In genomic region chr1:28579374-28579773, GRCh38 we compare ENCODE assay signal across 9 cellular contexts. TPM values are rescaled to one million over a fixed set of nuclear protein-coding genes. Genes with fewer than 3 reads are reported as not detected.
DNase-seq lines count a peak whose midpoint lies in the region; ATAC-seq and TF ChIP-seq lines count a peak whose summit lies in the region.
"Had no signal": no experiment of that assay in that cellular context is flagged by ENCODE, and none has a peak within 500 bp of the region (broad histone marks: within the 10 kb centered on the region; RNA-seq: fewer than 3 reads in every experiment).

No MANE protein-coding gene starts in this region.

- DNase-seq in CD8-positive, alpha-beta memory T cell = no peak
- no peak for DNase-seq in MG63
- DNase-seq in central memory CD8-positive, alpha-beta T cell (ENCODE audit: low spot score in 2 of 2) = no peak
- no peak for DNase-seq in natural killer cell
- DNase-seq in C1 segment of cervical spinal cord (lab: John Stamatoyannopoulos, UW) = no peak
- no peak for DNase-seq in cortex of kidney (lab: John Stamatoyannopoulos, UW)
- DNase-seq in GM13976 (ENCODE audit: low spot score) = no peak
- DNase-seq: NCI-H2029 treated with DMSO at 0.1 percent for 48 hours had no signal

- peak overlapping the region; percentile 19 for H3K27ac ChIP-seq in CD8-positive, alpha-beta memory T cell (ENCODE audit: low read depth, low read length)

- intact Hi-C loops in natural killer cell (cut with micrococcal nuclease) = no loop called here

- peak overlapping the region; percentile 39 to 97 (median 88) for H3K27ac Mint-ChIP-seq in CD8-positive, alpha-beta memory T cell
- H3K27ac Mint-ChIP-seq in central memory CD8-positive, alpha-beta T cell (ENCODE audit: low read depth) = peak overlapping the region; percentile 89
- peak overlapping the region; percentile 83 to 89 for H3K27ac Mint-ChIP-seq in natural killer cell

- H3K4me3 ChIP-seq in CD8-positive, alpha-beta memory T cell (ENCODE audit: low read length) = peak overlapping the region; percentile 21
- H3K4me3 ChIP-seq in MG63 = peak overlapping the region; percentile 95

- peaks cover 36 to 55% (median 52%) of the 10 kb centered on the region in 3 donors for H3K4me1 Mint-ChIP-seq in CD8-positive, alpha-beta memory T cell
- H3K4me1 Mint-ChIP-seq in central memory CD8-positive, alpha-beta T cell = peaks cover 42% of the 10 kb centered on the region
- peaks cover 38 to 41% of the 10 kb centered on the region in 2 donors for H3K4me1 Mint-ChIP-seq in natural killer cell

- H3K36me3 Mint-ChIP-seq in CD8-positive, alpha-beta memory T cell = peaks cover 9 to 66% (median 9%) of the 10 kb centered on the region in 3 donors
- peaks cover 69% of the 10 kb centered on the region for H3K36me3 Mint-ChIP-seq in central memory CD8-positive, alpha-beta T cell (ENCODE audit: insufficient read depth)
- peaks cover 16% of the 10 kb centered on the region for H3K36me3 Mint-ChIP-seq in natural killer cell

- no peaks in the 10 kb centered on the region for H3K9me3 Mint-ChIP-seq in CD8-positive, alpha-beta memory T cell
- no peaks in the 10 kb centered on the region for H3K9me3 Mint-ChIP-seq in central memory CD8-positive, alpha-beta T cell
- H3K9me3 Mint-ChIP-seq in natural killer cell = no peaks in the 10 kb centered on the region

- POLR2A ChIA-PET in CD8-positive, alpha-beta memory T cell (lab: Charles Lee) = interaction anchor here (0.5 to 3.9 kb wide), 7 partner anchors 13 to 343 kb away, joined by 3 to 59 read pairs (median 4); partner anchors contain the start of genes ATP5IF1, TAF12 and TRNAU1AP

- H3K4me3 Mint-ChIP-seq in CD8-positive, alpha-beta memory T cell = peak overlapping the region; percentile 93 to 99 (median 98)
- H3K4me3 Mint-ChIP-seq in central memory CD8-positive, alpha-beta T cell = peak overlapping the region; percentile 94
- H3K4me3 Mint-ChIP-seq in natural killer cell = peak overlapping the region; percentile 92

- TF ChIP-seq CTCF in natural killer cell (IDR thresholded peaks at IDR 0.05) (no peak), GM13976 (IDR thresholded peaks at IDR 0.05; ENCODE audit: borderline replicate concordance, control extremely low read depth, extremely low read depth, insufficient read depth, missing control alignments) (no peak)

- H3K36me3 ChIP-seq in CD8-positive, alpha-beta memory T cell (ENCODE audit: insufficient read depth, low read length) = peaks cover 41% of the 10 kb centered on the region
- H3K36me3 ChIP-seq in MG63 = peaks cover 48% of the 10 kb centered on the region

- H3K27me3 Mint-ChIP-seq in CD8-positive, alpha-beta memory T cell = peaks cover 0 to 2% of the 10 kb centered on the region in 2 donors
- no peaks in the 10 kb centered on the region for H3K27me3 Mint-ChIP-seq in central memory CD8-positive, alpha-beta T cell
- peaks cover 0 to 3% of the 10 kb centered on the region in 2 donors for H3K27me3 Mint-ChIP-seq in natural killer cell (ENCODE audit: low read depth in 2 of 2)

- no peaks in the 10 kb centered on the region for H3K9me3 ChIP-seq in CD8-positive, alpha-beta memory T cell (ENCODE audit: low read length)
- no peaks in the 10 kb centered on the region for H3K9me3 ChIP-seq in MG63

- no peaks in the 10 kb centered on the region for H3K27me3 ChIP-seq in CD8-positive, alpha-beta memory T cell (ENCODE audit: insufficient read depth, low read length, poor library complexity, severe bottlenecking)
- no peaks in the 10 kb centered on the region for H3K27me3 ChIP-seq in MG63

- in situ Hi-C loops in GM13976 (cut with MboI; ENCODE audit: low sequenced_read_pairs, unreplicated experiment) = no loop called here

- ATAC-seq in central memory CD8-positive, alpha-beta T cell (replicated peaks; ENCODE audit: extremely low read depth, poor library complexity, severe bottlenecking) = no peak
- ATAC-seq in natural killer cell (no peak), GM18519 (IDR thresholded peaks at IDR 0.05; ENCODE audit: low FRiP score, unreplicated experiment) (no peak)

- CTCF ChIA-PET in CD8-positive, alpha-beta memory T cell (lab: Charles Lee) = interaction anchor here (0.7 to 2.0 kb wide), 10 partner anchors 9 to 353 kb away, joined by 3 to 6 read pairs (median 4); partner anchors contain the start of genes RNU11 and TRNAU1AP

- peaks cover 31% of the 10 kb centered on the region for H3K4me1 ChIP-seq in CD8-positive, alpha-beta memory T cell (ENCODE audit: insufficient read depth, low read length)

RNA-seq across cellular contexts. Expression of gene RAB42, which starts 12.7 kb away (rescaled TPM):
- under 1 TPM; 0.35 to 0.47 TPM for total RNA-seq in CD8-positive, alpha-beta memory T cell
- polyA plus RNA-seq in CD8-positive, alpha-beta memory T cell = not detected
- 12.5 and 14.1 TPM in 2 replicates for total RNA-seq in MG63 (2014; rRNA removed; shearing (Covaris generic); ENCODE audit: low replicate concordance)
- total RNA-seq in natural killer cell = under 1 TPM in 1 of 3 donors, not detected in 2; 0.38 TPM

RNA-seq across cellular contexts. Expression of gene TRNAU1AP, which starts 26.5 kb away (rescaled TPM):
- total RNA-seq in CD8-positive, alpha-beta memory T cell = 10 to 100 TPM; 46.0 to 49.6 TPM
- polyA plus RNA-seq in CD8-positive, alpha-beta memory T cell = 26.6 TPM
- total RNA-seq in MG63 (2014; rRNA removed; shearing (Covaris generic); ENCODE audit: low replicate concordance) = 9.7 and 11.2 TPM in 2 replicates
- 10 to 100 TPM; 28.3 to 38.7 (median 32.1) TPM for total RNA-seq in natural killer cell
